In genomic region chr19:7658219-7658686, GRCh38 we compare ENCODE assay signal across 8 cellular contexts. TPM values are rescaled to one million over a fixed set of nuclear protein-coding genes. Genes with fewer than 3 reads are reported as not detected.
A peak's percentile ranks its signal among the peaks of the same experiment; 100 is the strongest.
DNase-seq lines count a peak whose midpoint lies in the region; ATAC-seq and TF ChIP-seq lines count a peak whose summit lies in the region.

No MANE protein-coding gene starts in this region.

- ATAC-seq in GM18505 (IDR thresholded peaks at IDR 0.05; ENCODE audit: unreplicated experiment) (no peak), lower lobe of right lung (peak; percentile 57 to 62), GM21360 (IDR thresholded peaks at IDR 0.05; ENCODE audit: unreplicated experiment) (no peak)

- H3K36me3 ChIP-seq in H7 (replicated peaks; ENCODE audit: control insufficient read depth, insufficient read depth, low read length) (no peaks in the 10 kb centered on the region), lower lobe of right lung (no peaks in the 10 kb centered on the region)

- no peak for TF ChIP-seq CTCF in lower lobe of right lung (IDR thresholded peaks at IDR 0.05)

- DNase-seq in H7 = peak; percentile 75
- DNase-seq in T follicular helper cell (ENCODE audit: low read depth) = peak; percentile 30
- no peak for DNase-seq in lower lobe of right lung
- no peak for DNase-seq in OCI-M1 (lab: John Stamatoyannopoulos, UW)
- no peak for DNase-seq in NCI-H146 (lab: John Stamatoyannopoulos, UW)
- no peak for DNase-seq in HPDE6-E6E7 (ENCODE audit: extremely low spot score)

- H3K27ac ChIP-seq in lower lobe of right lung = peak overlapping the region; percentile 74

- intact Hi-C loops in lower lobe of right lung (cut with DNase I) = no loop called here

- H3K9me3 ChIP-seq in lower lobe of right lung = no peaks in the 10 kb centered on the region

- H3K4me1 ChIP-seq in lower lobe of right lung = peaks cover 18% of the 10 kb centered on the region

- no peaks in the 10 kb centered on the region; the same call in 1 of the 2 replicates for H3K27me3 ChIP-seq in H7 (ENCODE audit: control insufficient read depth, insufficient read depth, low read length)
- no peaks in the 10 kb centered on the region for H3K27me3 ChIP-seq in lower lobe of right lung (ENCODE audit: low read depth)

- TF ChIP-seq POLR2A in GM18505 (IDR thresholded peaks at IDR 0.05; ENCODE audit: borderline replicate concordance, extremely low read depth, insufficient read depth, insufficient read length) = peak; percentile 60

- H3K4me3 ChIP-seq in H7 (ENCODE audit: insufficient read depth, low read depth, low read length) = no peak overlapping the region
- H3K4me3 ChIP-seq in lower lobe of right lung = no peak overlapping the region

RNA-seq across cellular contexts. Expression of gene RETN, which starts 10.6 kb away (rescaled TPM):
- not detected in 2 replicates for total RNA-seq in H7 (2014; rRNA removed; shearing (Covaris generic))
- 21.1 TPM for total RNA-seq in lower lobe of right lung

RNA-seq across cellular contexts. Expression of gene MCEMP1, which starts 18.6 kb away (rescaled TPM):
- not detected in 2 replicates for total RNA-seq in H7 (2014; rRNA removed; shearing (Covaris generic))
- total RNA-seq in lower lobe of right lung = 184 TPM

RNA-seq across cellular contexts. Expression of gene STXBP2, which starts 21.3 kb away (rescaled TPM):
- 17.3 and 25.9 TPM in 2 replicates for total RNA-seq in H7 (2014; rRNA removed; shearing (Covaris generic))
- 200 TPM for total RNA-seq in lower lobe of right lung

RNA-seq across cellular contexts. Expression of gene TRAPPC5, which starts 22.4 kb away (rescaled TPM):
- total RNA-seq in H7 (2014; rRNA removed; shearing (Covaris generic)) = 92.2 and 137 TPM in 2 replicates
- 75.3 TPM for total RNA-seq in lower lobe of right lung

RNA-seq across cellular contexts. Expression of gene PCP2, which starts 24.7 kb away (rescaled TPM):
- total RNA-seq in H7 (2014; rRNA removed; shearing (Covaris generic)) = not detected in 2 replicates
- total RNA-seq in lower lobe of right lung = 3.5 TPM

Comparison
In these comparisons a context has a peak if more than half of its experiments do, and no peak if none do; other contexts are left out.
1. ATAC-seq: peak in lower lobe of right lung (2 of 2); none in GM18505 (single experiment) and GM21360 (single experiment).
2. DNase-seq: peak in H7 (single experiment) and T follicular helper cell (single experiment); none in lower lobe of right lung (single experiment), OCI-M1 (single experiment), NCI-H146 (single experiment) and HPDE6-E6E7 (single experiment).
3. RNA of gene RETN, which starts 10.6 kb away (total RNA-seq): 21.1 TPM in lower lobe of right lung (single experiment); not detected in H7; every median in the first group is over 10 times any median in the second.
4. RNA of gene MCEMP1, which starts 18.6 kb away (total RNA-seq): 184 TPM in lower lobe of right lung (single experiment); not detected in H7; every median in the first group is over 100 times any median in the second.